ENCODE assay signal across 19 cellular contexts in genomic region chr2:175619591-175619990, GRCh38.
A peak's percentile ranks its signal among the peaks of the same experiment; 100 is the strongest.
DNase-seq lines count a peak whose midpoint lies in the region; ATAC-seq, FAIRE-seq and TF ChIP-seq lines count a peak whose summit lies in the region.
"Had no signal": no experiment of that assay in that cellular context is flagged by ENCODE, and none has a peak within 500 bp of the region (broad histone marks: within the 10 kb centered on the region; RNA-seq: fewer than 3 reads in every experiment).

No MANE protein-coding gene starts in this region.

- H4K20me1 ChIP-seq in K562 (replicated peaks; ENCODE audit: control insufficient read depth, insufficient read depth, low read length) (no peaks in the 10 kb centered on the region), neural progenitor cell (ENCODE audit: low read depth) (no peaks in the 10 kb centered on the region)
- H4K20me1 ChIP-seq: BLaER1 treated with 17β-estradiol and CSF1 and Interleukin-3, amounts not matched to agents 10 nM and 100 nM had no signal

- peaks cover 12% of the 10 kb centered on the region for H3F3A ChIP-seq in neural progenitor cell (ENCODE audit: low read depth)

- H3K4me2 ChIP-seq in K562 (ENCODE audit: insufficient read depth, low read length) (no peak overlapping the region), neural progenitor cell (peak overlapping the region; percentile 17)
- H3K4me2 ChIP-seq: BLaER1 treated with 17β-estradiol and CSF1 and Interleukin-3, amounts not matched to agents 10 nM and 100 nM; GM23338; KMS-11 had no signal

- H3K4me1 Mint-ChIP-seq in neural progenitor cell = peaks cover 4% of the 10 kb centered on the region
- H3K4me1 Mint-ChIP-seq: B cell; CD8-positive, alpha-beta memory T cell had no signal

- FAIRE-seq in K562 (lab: Jason Lieb, UNC) = no peak
- FAIRE-seq: GM12878, H54 had no signal

- ATAC-seq in K562 = no peak
- ATAC-seq in GM19035 (IDR thresholded peaks at IDR 0.05; ENCODE audit: unreplicated experiment) = no peak
- ATAC-seq: GM12878, GM23338 had no signal

- H3K36me3 Mint-ChIP-seq in neural progenitor cell = peaks cover 2% of the 10 kb centered on the region
- H3K36me3 Mint-ChIP-seq: CD8-positive, alpha-beta memory T cell had no signal

- intact Hi-C loops in K562 (cut with micrococcal nuclease) = no loop called here

- H3K4me3 Mint-ChIP-seq in neural progenitor cell = no peak overlapping the region
- H3K4me3 Mint-ChIP-seq: B cell; CD8-positive, alpha-beta memory T cell; GM23338 had no signal

- H3K9me3 ChIP-seq in HEK293 (ENCODE audit: control insufficient read depth, insufficient read depth, low read depth, low read length) (no peaks in the 10 kb centered on the region), K562 (replicated peaks; ENCODE audit: control insufficient read depth, insufficient read depth, low read depth, low read length) (no peaks in the 10 kb centered on the region), neural progenitor cell (ENCODE audit: low read depth) (no peaks in the 10 kb centered on the region)
- H3K9me3 ChIP-seq: BLaER1 treated with 17β-estradiol and CSF1 and Interleukin-3, amounts not matched to agents 10 nM and 100 nM had no signal

- H3K9me3 Mint-ChIP-seq in neural progenitor cell = no peaks in the 10 kb centered on the region
- H3K9me3 Mint-ChIP-seq: GM23338 had no signal

- no peak for TF ChIP-seq RAD21 in K562 (CRISPR knock-in tag; conservative IDR thresholded peaks at IDR 0.05 in 1 of 2, IDR thresholded peaks at IDR 0.05 in 1 of 2)

- no peak for TF ChIP-seq EP300 in K562 (IDR thresholded peaks at IDR 0.05; ENCODE audit: low read length)

- H3K9me1 ChIP-seq in K562 (ENCODE audit: control insufficient read depth, insufficient read depth, low read length) = no peaks in the 10 kb centered on the region

- in situ Hi-C loops in K562 (cut with MboI) = no loop called here

- no peaks in the 10 kb centered on the region for H3K27me3 ChIP-seq in K562 (ENCODE audit: control insufficient read depth in 2 of 2, insufficient read depth in 2 of 2, low read length in 2 of 2)
- no peaks in the 10 kb centered on the region for H3K27me3 ChIP-seq in neural progenitor cell
- H3K27me3 ChIP-seq: BLaER1 treated with 17β-estradiol and CSF1 and Interleukin-3, amounts not matched to agents 10 nM and 100 nM had no signal

- POLR2A ChIA-PET in HEK293 (lab: Yijun Ruan, JAX) (no interaction called here), K562 (lab: Yijun Ruan, JAX) (no interaction called here)

- H2AFZ ChIP-seq in K562 (ENCODE audit: low read depth, low read length) (no peak overlapping the region), neural progenitor cell (replicated peaks) (no peak overlapping the region)
- H2AFZ ChIP-seq: GM23338 had no signal

- peaks cover 2% of the 10 kb centered on the region for H3K27me3 Mint-ChIP-seq in neural progenitor cell (ENCODE audit: insufficient read depth, low read depth)

- DNase-seq in LoVo (ENCODE audit: low spot score) = peak; percentile 23
- no peak for DNase-seq in K562 (ENCODE audit: extremely low read depth in 1 of 4, low spot score in 3 of 4)
- no peak for DNase-seq in neural progenitor cell (ENCODE audit: low spot score)
- DNase-seq in epidermal melanocyte (ENCODE audit: insufficient read length, low spot score) = no peak
- DNase-seq in D341Med (ENCODE audit: low spot score) = no peak
- DNase-seq: CD8-positive, alpha-beta memory T cell; COR-L47; DMS153; DMS79; GF-D8; HCEC 1CT had no signal

- H3K27ac Mint-ChIP-seq in neural progenitor cell = no peak overlapping the region
- H3K27ac Mint-ChIP-seq: B cell; CD8-positive, alpha-beta memory T cell; GM23338 had no signal

- no peak overlapping the region for H3K4me3 ChIP-seq in HEK293 (ENCODE audit: low read depth, low read length)
- no peak overlapping the region for H3K4me3 ChIP-seq in K562
- no peak overlapping the region for H3K4me3 ChIP-seq in neural progenitor cell
- H3K4me3 ChIP-seq: BLaER1 treated with 17β-estradiol and CSF1 and Interleukin-3, amounts not matched to agents 10 nM and 100 nM; GM12878; GM23338 had no signal

- WGBS in K562 (ENCODE audit: insufficient coverage, low coverage, missing lambda C conversion rate) = 8% methylated on average over 1 of the region's 1 CpG

- H3K27ac ChIP-seq in HEK293 (ENCODE audit: extremely low read depth, low read depth, low read length) (no peak overlapping the region), K562 (ENCODE audit: extremely low read depth, low read depth, low read length) (no peak overlapping the region), neural progenitor cell (no peak overlapping the region)
- H3K27ac ChIP-seq: BLaER1 treated with 17β-estradiol and CSF1 and Interleukin-3, amounts not matched to agents 10 nM and 100 nM; KMS-11 had no signal

- H3K36me3 ChIP-seq in HEK293 (ENCODE audit: control insufficient read depth in 2 of 2, insufficient read depth in 1 of 2, low read length in 2 of 2) (no peaks in the 10 kb centered on the region), K562 (ENCODE audit: control insufficient read depth, insufficient read depth, low read length) (no peaks in the 10 kb centered on the region), neural progenitor cell (no peaks in the 10 kb centered on the region)
- H3K36me3 ChIP-seq: BLaER1 treated with 17β-estradiol and CSF1 and Interleukin-3, amounts not matched to agents 10 nM and 100 nM had no signal

- TF ChIP-seq POLR2A in K562 (conservative IDR thresholded peaks at IDR 0.05) = no peak

- TF ChIP-seq CTCF in HEK293 (tag by site-specific recombination; IDR thresholded peaks at IDR 0.05) (no peak), K562 (IDR thresholded peaks at IDR 0.05 in 2 of 3, conservative IDR thresholded peaks at IDR 0.05 in 1 of 3; ENCODE audit: insufficient read depth in 2 of 3, low read depth in 1 of 3, low read length in 3 of 3) (no peak), neural progenitor cell (IDR thresholded peaks at IDR 0.05) (no peak)

- no TSS peak for BruUV-seq in K562 (replicated peaks; lab: Mats Ljungman, UMichigan)

- no peaks in the 10 kb centered on the region; the same call in 1 of the 2 replicates for H3K4me1 ChIP-seq in HEK293 (ENCODE audit: control insufficient read depth, insufficient read depth, low read length)
- H3K4me1 ChIP-seq in K562 (replicated peaks in 1 of 2; ENCODE audit: control insufficient read depth in 2 of 2, insufficient read depth in 2 of 2, low read length in 2 of 2) = no peaks in the 10 kb centered on the region
- peaks cover 31% of the 10 kb centered on the region for H3K4me1 ChIP-seq in neural progenitor cell
- H3K4me1 ChIP-seq: BLaER1 treated with 17β-estradiol and CSF1 and Interleukin-3, amounts not matched to agents 10 nM and 100 nM had no signal

- no peaks in the 10 kb centered on the region for H3K79me2 ChIP-seq in K562 (ENCODE audit: control insufficient read depth, insufficient read depth, low read length)
- H3K79me2 ChIP-seq in neural progenitor cell (ENCODE audit: low read depth) = no peaks in the 10 kb centered on the region

- H3K9ac ChIP-seq in K562 (ENCODE audit: insufficient read depth in 1 of 2, low read depth in 2 of 2, low read length in 2 of 2) (no peak overlapping the region), neural progenitor cell (no peak overlapping the region)
- H3K9ac ChIP-seq: BLaER1 treated with 17β-estradiol and CSF1 and Interleukin-3, amounts not matched to agents 10 nM and 100 nM; KMS-11 had no signal

- CTCF ChIA-PET in HEK293 (lab: Yijun Ruan, JAX) (interaction anchor here (0.6 to 1.4 kb wide), 3 partner anchors 10 to 1395 kb away, joined by 3 to 4 read pairs (median 4); no protein-coding TSS in a partner anchor), K562 (lab: Yijun Ruan, JAX; ENCODE audit: low intra/inter-chr PET ratio) (no interaction called here)

TF ChIP-seq in HEK293, 187 proteins besides CTCF, POLR2A, EP300 and RAD21:
- TF ChIP-seq ZNF24 (tag by site-specific recombination; IDR thresholded peaks at IDR 0.05) (no peak), TCF7L2 (IDR thresholded peaks at IDR 0.05; ENCODE audit: borderline replicate concordance, low read depth, low read length) (0 out of 2 replicates have a peak, but pooled peaks have one; percentile 25), KLF1 (tag by site-specific recombination; IDR thresholded peaks at IDR 0.05) (no peak)

TF ChIP-seq in K562, 482 proteins besides CTCF, POLR2A, EP300 and RAD21:
- 0 out of 2 replicates have a peak, but pooled peaks have one; percentile 18 for TF ChIP-seq ZNF316 (IDR thresholded peaks at IDR 0.05)
- no peak for TF ChIP-seq IFI16 (CRISPR knock-in tag; IDR thresholded peaks at IDR 0.05)

Comparison
In these comparisons a context has a peak if more than half of its experiments do, and no peak if none do; other contexts are left out.
1. Of the 44 proteins assayed by ChIP-seq in both K562 and HEK293: peak only in K562: none; only in HEK293: TCF7L2; in both: none; in neither: 43.